In genomic region chr12:67593871-67594330, GRCh38 we compare ENCODE assay signal across 23 cellular contexts. TPM values are rescaled to one million over a fixed set of nuclear protein-coding genes. Genes with fewer than 3 reads are reported as not detected.
DNase-seq lines count a peak whose midpoint lies in the region; FAIRE-seq and TF ChIP-seq lines count a peak whose summit lies in the region.
"Had no signal": no experiment of that assay in that cellular context is flagged by ENCODE, and none has a peak within 500 bp of the region (broad histone marks: within the 10 kb centered on the region; RNA-seq: fewer than 3 reads in every experiment).

No MANE protein-coding gene starts in this region.

- H4K8ac ChIP-seq in mesenchymal stem cell (ENCODE audit: low read length) = peak overlapping the region; percentile 49

- POLR2A ChIA-PET in MCF 10A (lab: Yijun Ruan, JAX) = no interaction called here
- POLR2A ChIA-PET in PC-9 (lab: Charles Lee; ENCODE audit: unreplicated experiment) = no interaction called here

- H3K27ac Mint-ChIP-seq in MCF 10A (ENCODE audit: low read depth, unreplicated experiment) (no peak overlapping the region), type B pancreatic cell (peak overlapping the region; percentile 93)

- H4K20me1 ChIP-seq in PC-9 (ENCODE audit: insufficient read depth) = no peaks in the 10 kb centered on the region

- no peaks in the 10 kb centered on the region for H3K27me3 Mint-ChIP-seq in MCF 10A (ENCODE audit: insufficient read depth, unreplicated experiment)
- no peaks in the 10 kb centered on the region for H3K27me3 Mint-ChIP-seq in type B pancreatic cell
- H3K27me3 Mint-ChIP-seq: effector memory CD8-positive, alpha-beta T cell had no signal

- H3K4me3 Mint-ChIP-seq in MCF 10A (ENCODE audit: unreplicated experiment) (no peak overlapping the region), type B pancreatic cell (peak overlapping the region; percentile 18)
- H3K4me3 Mint-ChIP-seq: CD8-positive, alpha-beta T cell; effector memory CD8-positive, alpha-beta T cell had no signal

- H2BK12ac ChIP-seq in mesenchymal stem cell (ENCODE audit: low read length in 2 of 2) = no peak overlapping the region

- H3K36me3 Mint-ChIP-seq in MCF 10A (ENCODE audit: insufficient read depth, unreplicated experiment) = no peaks in the 10 kb centered on the region
- H3K36me3 Mint-ChIP-seq in type B pancreatic cell = no peaks in the 10 kb centered on the region
- H3K36me3 Mint-ChIP-seq: CD8-positive, alpha-beta T cell had no signal

- H3K14ac ChIP-seq in mesenchymal stem cell (ENCODE audit: low read length in 2 of 2) = no peak overlapping the region

- H3K4me3 ChIP-seq in breast epithelium = no peak overlapping the region
- peak overlapping the region; percentile 40; the same call in 1 of the 2 replicates for H3K4me3 ChIP-seq in PC-9
- no peak overlapping the region for H3K4me3 ChIP-seq in mesenchymal stem cell (ENCODE audit: insufficient read depth in 1 of 2, low read depth in 1 of 2, low read length in 2 of 2)
- H3K4me3 ChIP-seq: colonic mucosa, GM23248 had no signal

- FAIRE-seq in D721Med (lab: Jason Lieb, UNC) = no peak
- FAIRE-seq: frontal cortex, G401.6, HTR-8/SVneo had no signal

- intact Hi-C loops in breast epithelium (cut with DNase I; ENCODE audit: low total_unique reads) = no loop called here
- intact Hi-C loops in MCF 10A (cut with micrococcal nuclease) = no loop called here
- intact Hi-C loops in PC-9 (cut with micrococcal nuclease; ENCODE audit: unreplicated experiment) = loop anchor here (1.0 to 5.0 kb wide), 3 partner anchors 53 to 110 kb away; partner anchors contain the start of gene DYRK2

- CTCF ChIA-PET in MCF 10A (lab: Yijun Ruan, JAX) (interaction anchor here (1.0 kb wide), 1 partner anchor 24 kb away, joined by 3 read pairs; no protein-coding TSS in a partner anchor), PC-9 (lab: Charles Lee) (no interaction called here)

- no peaks in the 10 kb centered on the region for H3K9me2 ChIP-seq in PC-9 (ENCODE audit: insufficient read depth)

- no peaks in the 10 kb centered on the region for H3K79me2 ChIP-seq in PC-9 (ENCODE audit: low read depth)

- no peak overlapping the region for H2BK120ac ChIP-seq in mesenchymal stem cell (ENCODE audit: low read depth, low read length)

- TF ChIP-seq CTCF in breast epithelium (IDR thresholded peaks at IDR 0.05) = no peak
- no peak for TF ChIP-seq CTCF in MCF 10A (IDR thresholded peaks at IDR 0.05; ENCODE audit: unreplicated experiment)
- no peak for TF ChIP-seq CTCF in PC-9 (conservative IDR thresholded peaks at IDR 0.05)
- TF ChIP-seq CTCF in type B pancreatic cell (conservative IDR thresholded peaks at IDR 0.05) = no peak
- no peak for TF ChIP-seq CTCF in D721Med (IDR thresholded peaks at IDR 0.05; ENCODE audit: insufficient read depth, missing control alignments)

- H3K18ac ChIP-seq in mesenchymal stem cell (ENCODE audit: low read depth in 1 of 2, low read length in 2 of 2) = peak overlapping the region in 1 of 2 experiments; percentile 52

- H3K27ac ChIP-seq in breast epithelium (peak overlapping the region; percentile 70 to 76), PC-9 (peak overlapping the region; percentile 98), mesenchymal stem cell (ENCODE audit: low read length, poor library complexity, severe bottlenecking) (no peak overlapping the region)
- H3K27ac ChIP-seq: VCaP had no signal

- H3K23ac ChIP-seq in mesenchymal stem cell (ENCODE audit: low read length in 2 of 2) = no peak overlapping the region

- no peak overlapping the region for H2BK15ac ChIP-seq in mesenchymal stem cell (ENCODE audit: low read depth, poor library complexity, severe bottlenecking)

- H3K27me3 ChIP-seq in breast epithelium (no peaks in the 10 kb centered on the region), PC-9 (ENCODE audit: insufficient read depth, low read depth) (no peaks in the 10 kb centered on the region), mesenchymal stem cell (ENCODE audit: control insufficient read depth in 1 of 2, insufficient read depth in 1 of 2, low read length in 2 of 2) (no peaks in the 10 kb centered on the region)
- H3K27me3 ChIP-seq: colonic mucosa had no signal

- BruUV-seq in MCF 10A (replicated peaks; lab: Mats Ljungman, UMichigan) (no TSS peak), PC-9 (replicated peaks; lab: Mats Ljungman, UMichigan) (no TSS peak)

- DNase-seq in breast epithelium (ENCODE audit: low spot score in 2 of 2) = no peak
- no peak for DNase-seq in MCF 10A (ENCODE audit: unreplicated experiment)
- DNase-seq in PC-9 = no peak
- no peak for DNase-seq in mesenchymal stem cell
- DNase-seq in type B pancreatic cell (ENCODE audit: extremely low spot score, unreplicated experiment) = no peak
- no peak for DNase-seq in stimulated activated CD4-positive, alpha-beta T cell treated with anti-CD3 and anti-CD28 coated beads, Interleukin-4, amount 100 ng/mL, for 24 hours
- DNase-seq in AG08396 (ENCODE audit: low spot score) = no peak
- DNase-seq in D721Med (ENCODE audit: insufficient read length, low spot score) = no peak
- DNase-seq: activated gamma-delta T cell; amygdala; CD8-positive, alpha-beta T cell; colonic mucosa; effector memory CD8-positive, alpha-beta T cell; GM23248; hypothalamus; KBM-7; NCI-H1417 treated with DMSO at 0.1 percent for 48 hours; NCI-H2081 treated with DMSO at 0.1 percent for 48 hours; nucleus accumbens had no signal

- no peak overlapping the region for H3K4ac ChIP-seq in mesenchymal stem cell (ENCODE audit: low read depth in 1 of 2, low read length in 2 of 2)

- H3K9me3 Mint-ChIP-seq in MCF 10A (ENCODE audit: unreplicated experiment) (no peaks in the 10 kb centered on the region), type B pancreatic cell (peaks cover 12% of the 10 kb centered on the region)

- H4K91ac ChIP-seq in mesenchymal stem cell (ENCODE audit: low read length) = no peak overlapping the region

- H3K79me1 ChIP-seq in mesenchymal stem cell (replicated peaks; ENCODE audit: low read length, poor library complexity, severe bottlenecking) = no peaks in the 10 kb centered on the region

- 100% methylated on average over 1 of the region's 1 CpG for WGBS in mesenchymal stem cell

- H2AFZ ChIP-seq in PC-9 (0 out of 2 replicates have a peak overlapping the region, but pooled peaks have one; percentile 41), mesenchymal stem cell (ENCODE audit: low read depth, low read length) (no peak overlapping the region)
- H2AFZ ChIP-seq: GM23248 had no signal

- H2AK5ac ChIP-seq in mesenchymal stem cell (ENCODE audit: low read length, severe bottlenecking) = peak overlapping the region; percentile 46

- H3K9me3 ChIP-seq in breast epithelium (no peaks in the 10 kb centered on the region), PC-9 (ENCODE audit: insufficient read depth, low read depth) (no peaks in the 10 kb centered on the region), mesenchymal stem cell (ENCODE audit: control insufficient read depth, low read length) (no peaks in the 10 kb centered on the region)
- H3K9me3 ChIP-seq: colonic mucosa had no signal

- H3K4me2 ChIP-seq in PC-9 = peak overlapping the region; percentile 75
- H3K4me2 ChIP-seq in mesenchymal stem cell (ENCODE audit: low read length, poor library complexity, severe bottlenecking) = no peak overlapping the region

- H3K4me1 Mint-ChIP-seq in MCF 10A (ENCODE audit: insufficient read depth, unreplicated experiment) = peaks cover 24% of the 10 kb centered on the region
- peaks cover 21% of the 10 kb centered on the region for H3K4me1 Mint-ChIP-seq in type B pancreatic cell (ENCODE audit: unreplicated experiment)

- no peak overlapping the region for H3K9ac ChIP-seq in mesenchymal stem cell (ENCODE audit: low read length)
- H3K9ac ChIP-seq: GM23248 had no signal

- H3K36me3 ChIP-seq in breast epithelium = no peaks in the 10 kb centered on the region
- H3K36me3 ChIP-seq in PC-9 (ENCODE audit: low read depth) = 0 out of 2 replicates have a peak, but pooled peaks cover 3% of the 10 kb centered on the region
- H3K36me3 ChIP-seq in mesenchymal stem cell (ENCODE audit: control insufficient read depth in 1 of 2, insufficient read depth in 2 of 2, low read depth in 1 of 2, low read length in 2 of 2) = no peaks in the 10 kb centered on the region
- H3K36me3 ChIP-seq: colonic mucosa had no signal

- H3F3A ChIP-seq in PC-9 (ENCODE audit: insufficient read depth, low read depth) = peaks cover 31% of the 10 kb centered on the region

- no peak overlapping the region for H2BK5ac ChIP-seq in mesenchymal stem cell (ENCODE audit: low read depth, low read length, poor library complexity, severe bottlenecking)

- TF ChIP-seq POLR2A in breast epithelium (IDR thresholded peaks at IDR 0.05) = no peak

- no peaks in the 10 kb centered on the region for H3K4me1 ChIP-seq in breast epithelium
- H3K4me1 ChIP-seq in PC-9 (replicated peaks; ENCODE audit: insufficient read depth) = peaks cover 47% of the 10 kb centered on the region
- no peaks in the 10 kb centered on the region for H3K4me1 ChIP-seq in mesenchymal stem cell (ENCODE audit: control insufficient read depth, insufficient read depth, low read depth, low read length)
- H3K4me1 ChIP-seq: colonic mucosa had no signal

RNA-seq across cellular contexts. Expression of gene DYRK2, which starts 54.6 kb away (rescaled TPM):
- total RNA-seq in breast epithelium = 10 to 100 TPM; 12.4 to 19.2 (median 17.7) TPM
- total RNA-seq in MCF 10A (2022) = 24.6 and 33.3 TPM in 2 replicates
- total RNA-seq in PC-9 (2021) = 42.9 and 55.6 TPM in 2 replicates
- polyA plus RNA-seq in mesenchymal stem cell (2013, experiment 1 of 2) = 16.8 TPM
- polyA plus RNA-seq in mesenchymal stem cell (2013, experiment 2 of 2) = 16.8 TPM
- total RNA-seq in type B pancreatic cell (ENCODE audit: low replicate concordance) = 78.3 and 80.5 TPM in 2 replicates
